In the genomic region with DNA sequence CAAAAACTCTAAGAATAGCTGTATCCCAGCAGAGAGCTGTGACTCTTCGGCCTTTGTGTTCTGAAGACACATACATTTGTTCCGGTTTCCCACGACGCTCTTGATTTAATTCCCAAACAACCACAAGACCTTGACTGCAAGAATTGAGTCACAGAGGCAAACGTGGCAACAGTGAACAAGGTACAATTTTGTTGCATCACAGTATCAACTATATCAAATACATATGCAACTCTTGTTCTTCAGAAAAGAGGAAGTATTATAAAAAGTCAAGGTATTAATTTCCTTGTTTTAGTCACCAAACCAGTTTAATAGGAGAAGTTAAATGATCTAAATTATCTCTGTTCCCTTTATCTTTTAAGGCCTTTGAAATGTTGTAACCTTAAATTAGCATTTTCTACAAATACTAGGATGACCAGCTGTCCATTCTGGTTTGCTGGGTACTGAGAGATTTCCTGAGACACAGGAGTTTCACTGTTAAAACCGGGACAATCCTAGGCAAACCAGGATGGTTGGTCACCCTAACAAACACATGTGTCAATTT, we compare ENCODE assay signal across 11 cellular contexts. TPM values are rescaled to one million over a fixed set of nuclear protein-coding genes. Genes with fewer than 3 reads are reported as not detected.
DNase-seq lines count a peak whose midpoint lies in the region; ATAC-seq and TF ChIP-seq lines count a peak whose summit lies in the region.
"Had no signal": no experiment of that assay in that cellular context is flagged by ENCODE, and none has a peak within 500 bp of the region (broad histone marks: within the 10 kb centered on the region; RNA-seq: fewer than 3 reads in every experiment).

No MANE protein-coding gene starts in this region.

- peaks cover 21 to 41% (median 37%) of the 10 kb centered on the region in 3 donors for H3K36me3 Mint-ChIP-seq in immature natural killer cell

- no peak overlapping the region for H3K4me3 Mint-ChIP-seq in immature natural killer cell

- H3K36me3 ChIP-seq in PC-9 (ENCODE audit: low read depth) (peaks cover 43% of the 10 kb centered on the region), upper lobe of right lung (peaks cover 53% of the 10 kb centered on the region)

- H3K4me2 ChIP-seq in PC-9 = peak overlapping the region; percentile 53

- H3K9me3 ChIP-seq in PC-9 (ENCODE audit: insufficient read depth, low read depth) (no peaks in the 10 kb centered on the region), upper lobe of right lung (no peaks in the 10 kb centered on the region)
- H3K9me3 ChIP-seq: Caco-2, SJSA1 had no signal

- POLR2A ChIA-PET in PC-9 (lab: Charles Lee; ENCODE audit: unreplicated experiment) = no interaction called here

- CTCF ChIA-PET in PC-9 (lab: Charles Lee) = interaction anchor here (0.7 kb wide), 1 partner anchor 10 kb away, joined by 6 read pairs; no protein-coding TSS in a partner anchor

- H3K9me2 ChIP-seq in PC-9 (ENCODE audit: insufficient read depth) = no peaks in the 10 kb centered on the region

- H2AFZ ChIP-seq in PC-9 = no peak overlapping the region

- peaks cover 52% of the 10 kb centered on the region for H3F3A ChIP-seq in PC-9 (ENCODE audit: insufficient read depth, low read depth)

- H3K9me3 Mint-ChIP-seq in immature natural killer cell = no peaks in the 10 kb centered on the region

- no peaks in the 10 kb centered on the region for H3K4me1 Mint-ChIP-seq in immature natural killer cell

- H3K27me3 ChIP-seq in PC-9 (ENCODE audit: insufficient read depth, low read depth) = no peaks in the 10 kb centered on the region
- H3K27me3 ChIP-seq in upper lobe of right lung = no peaks in the 10 kb centered on the region
- H3K27me3 ChIP-seq: SJSA1 had no signal

- no peaks in the 10 kb centered on the region for H4K20me1 ChIP-seq in PC-9 (ENCODE audit: insufficient read depth)

- H3K27ac ChIP-seq in PC-9 = peak overlapping the region; percentile 90
- H3K27ac ChIP-seq in caudate nucleus (ENCODE audit: low read depth, low read length) = no peak overlapping the region
- no peak overlapping the region for H3K27ac ChIP-seq in upper lobe of right lung

- H3K4me1 ChIP-seq in PC-9 (replicated peaks; ENCODE audit: insufficient read depth) (peaks cover 57% of the 10 kb centered on the region), upper lobe of right lung (peaks cover 26% of the 10 kb centered on the region)

- no TSS peak for BruUV-seq in PC-9 (replicated peaks; lab: Mats Ljungman, UMichigan)

- H3K27me3 Mint-ChIP-seq in immature natural killer cell (ENCODE audit: low read depth in 3 of 3) = no peaks in the 10 kb centered on the region

- H3K27ac Mint-ChIP-seq in immature natural killer cell = peak overlapping the region in 1 of 6 donors; percentile 35

- DNase-seq in GM10266 (ENCODE audit: extremely low spot score) (peak; percentile 19), PC-9 (peak in 1 of 2 experiments; percentile 99), left lobe of liver (ENCODE audit: low spot score) (peak; percentile 65), caudate nucleus (lab: John Stamatoyannopoulos, UW) (no peak), activated gamma-delta T cell (lab: John Stamatoyannopoulos, UW) (no peak), upper lobe of right lung (no peak), immature natural killer cell (no peak)
- DNase-seq: activated CD8-positive, alpha-beta memory T cell treated with anti-CD3 and anti-CD28 coated beads, Interleukin-2, amount 50 U/mL, for 48 hours; Caco-2 had no signal

- peaks cover 27% of the 10 kb centered on the region for H3K79me2 ChIP-seq in PC-9 (ENCODE audit: low read depth)

- ATAC-seq in HG02610 (IDR thresholded peaks at IDR 0.05; ENCODE audit: unreplicated experiment) (peak; percentile 66), left lobe of liver (peak; percentile 50), upper lobe of right lung (no peak)

- no peak overlapping the region for H3K4me3 ChIP-seq in PC-9
- H3K4me3 ChIP-seq in upper lobe of right lung = no peak overlapping the region
- H3K4me3 ChIP-seq: SJSA1 had no signal

- TF ChIP-seq CTCF in GM10266 (IDR thresholded peaks at IDR 0.05; ENCODE audit: control insufficient read depth, insufficient read depth, low read depth, missing control alignments) (no peak), PC-9 (conservative IDR thresholded peaks at IDR 0.05) (no peak), upper lobe of right lung (IDR thresholded peaks at IDR 0.05) (no peak)

- intact Hi-C loops in PC-9 (cut with micrococcal nuclease; ENCODE audit: unreplicated experiment) (no loop called here), upper lobe of right lung (cut with DNase I) (no loop called here)

RNA-seq across cellular contexts. Expression of a gene that starts 11.1 kb away (rescaled TPM):
- 35.2 and 39.2 TPM in 2 replicates for total RNA-seq in PC-9 (2021)
- 37.4 TPM for total RNA-seq in left lobe of liver
- total RNA-seq in upper lobe of right lung = 33.0 TPM
- 10 to 100 TPM; 10.4 to 15.1 (median 13.0) TPM for polyA plus RNA-seq in immature natural killer cell

RNA-seq across cellular contexts. Expression of a gene that starts 11.5 kb away (rescaled TPM):
- 72.9 and 89.1 TPM in 2 replicates for total RNA-seq in PC-9 (2021)
- 11.3 TPM for total RNA-seq in left lobe of liver
- total RNA-seq in upper lobe of right lung = 40.8 TPM
- polyA plus RNA-seq in immature natural killer cell = 10 to 100 TPM; 24.3 to 33.8 (median 27.2) TPM

RNA-seq across cellular contexts. Expression of a gene that starts 44.8 kb away (rescaled TPM):
- total RNA-seq in PC-9 (2021) = 1.9 TPM in 1 of 2 replicates, not detected in the other
- 34,062 TPM for total RNA-seq in left lobe of liver
- total RNA-seq in upper lobe of right lung = 13.3 TPM
- polyA plus RNA-seq in immature natural killer cell = not detected
- total RNA-seq: Caco-2, SJSA1 had no signal

Comparison
In these comparisons a context has a peak if more than half of its experiments do, and no peak if none do; other contexts are left out.
1. DNase-seq: peak in GM10266 (single experiment) and left lobe of liver (single experiment); none in caudate nucleus (0 of 61), activated gamma-delta T cell (single experiment), upper lobe of right lung (single experiment) and immature natural killer cell (0 of 3).
2. RNA of a gene that starts 44.8 kb away (total RNA-seq): 34,062 TPM in left lobe of liver (single experiment); 13.3 TPM in upper lobe of right lung (single experiment) and 1.9 TPM in PC-9; every median in the first group is over 1,000 times any median in the second.